Comparison of ENCODE assay signal across 9 cellular contexts in genomic region chr14:25049559-25050493, GRCh38. TPM values are rescaled to one million over a fixed set of nuclear protein-coding genes. Genes with fewer than 3 reads are reported as not detected.
DNase-seq lines count a peak whose midpoint lies in the region; ATAC-seq, FAIRE-seq and TF ChIP-seq lines count a peak whose summit lies in the region.
"Had no signal": no experiment of that assay in that cellular context is flagged by ENCODE, and none has a peak within 500 bp of the region (broad histone marks: within the 10 kb centered on the region; RNA-seq: fewer than 3 reads in every experiment).

TSS of gene STXBP6 (minus strand) at chr14:25050147. CDS start at chr14:24974818, 75,329 bp downstream.

- H3K36me3 ChIP-seq in PC-9 (ENCODE audit: low read depth) (no peaks in the 10 kb centered on the region), keratinocyte (ENCODE audit: control insufficient read depth in 2 of 2, extremely low read depth in 1 of 2, insufficient read depth in 2 of 2, low read length in 2 of 2) (no peaks in the 10 kb centered on the region)

- no peak for TF ChIP-seq CTCF in PC-9 (conservative IDR thresholded peaks at IDR 0.05)
- TF ChIP-seq CTCF in choroid plexus epithelial cell (conservative IDR thresholded peaks at IDR 0.05; ENCODE audit: low read depth, low read length): no peak
- no peak for TF ChIP-seq CTCF in keratinocyte (optimal IDR thresholded peaks at IDR 0.05 in 1 of 3, IDR thresholded peaks at IDR 0.05 in 1 of 3, conservative IDR thresholded peaks at IDR 0.05 in 1 of 3; ENCODE audit: extremely low read depth in 1 of 3, insufficient read depth in 2 of 3, low read length in 3 of 3)

- no TSS peak for BruUV-seq in PC-9 (replicated peaks; lab: Mats Ljungman, UMichigan)

- H4K20me1 ChIP-seq in PC-9 (ENCODE audit: insufficient read depth) (no peaks in the 10 kb centered on the region), keratinocyte (ENCODE audit: control insufficient read depth, extremely low read depth, insufficient read depth, low read length) (no peaks in the 10 kb centered on the region)

- H3K27ac ChIP-seq in PC-9 (no peak within 1 kb of the TSS), keratinocyte (ENCODE audit: control insufficient read depth, insufficient read depth, low read length) (no peak within 1 kb of the TSS), skin epidermis (peak within 1 kb of the TSS in 13 of 21 experiments; percentile 5 to 78 (median 35))

- POLR2A ChIA-PET in PC-9 (lab: Charles Lee; ENCODE audit: unreplicated experiment): interaction anchor here (0.6 kb wide), 1 partner anchor 84 kb away, joined by 4 read pairs; no protein-coding TSS in a partner anchor

- H3K4me2 ChIP-seq in PC-9 (peak within 1 kb of the TSS; percentile 68), keratinocyte (ENCODE audit: control insufficient read depth, extremely low read depth, insufficient read depth, low read depth, low read length) (peak within 1 kb of the TSS; percentile 93)

- intact Hi-C loops in PC-9 (cut with micrococcal nuclease; ENCODE audit: unreplicated experiment): loop anchor here (2.0 to 5.0 kb wide), 3 partner anchors 42 to 243 kb away; no protein-coding TSS in a partner anchor

- H3K9me3 ChIP-seq in PC-9 (ENCODE audit: insufficient read depth, low read depth): no peaks in the 10 kb centered on the region
- no peaks in the 10 kb centered on the region for H3K9me3 ChIP-seq in keratinocyte (ENCODE audit: control insufficient read depth, low read depth, low read length)

- CTCF ChIA-PET in PC-9 (lab: Charles Lee): interaction anchor here (0.6 kb wide), 1 partner anchor 658 kb away, joined by 9 read pairs; no protein-coding TSS in a partner anchor

- H3K4me1 ChIP-seq in PC-9 (replicated peaks; ENCODE audit: insufficient read depth) (no peaks in the 10 kb centered on the region), keratinocyte (ENCODE audit: control insufficient read depth, extremely low read depth, insufficient read depth, low read length) (peaks cover 24% of the 10 kb centered on the region)

- peak; percentile 16 to 37 for DNase-seq in SHP77 (lab: John Stamatoyannopoulos, UW)
- no peak for DNase-seq in SHP77 treated with DMSO at 0.1 percent for 48 hours (lab: John Stamatoyannopoulos, UW)
- peak in 1 of 2 experiments; percentile 66 for DNase-seq in PC-9
- DNase-seq in choroid plexus epithelial cell (ENCODE audit: low read depth): peak; percentile 56
- DNase-seq in keratinocyte (ENCODE audit: low read depth, low spot score): no peak
- no peak for DNase-seq in effector CD8-positive, alpha-beta T cell (lab: John Stamatoyannopoulos, UW)

- no peaks in the 10 kb centered on the region for H3K9me1 ChIP-seq in keratinocyte (ENCODE audit: control insufficient read depth, extremely low read depth, insufficient read depth, low read length)

- peak within 1 kb of the TSS; percentile 46 for H3K9ac ChIP-seq in keratinocyte (ENCODE audit: control insufficient read depth, extremely low read depth, insufficient read depth, low read length)

- H3F3A ChIP-seq in PC-9 (ENCODE audit: insufficient read depth, low read depth): no peaks in the 10 kb centered on the region

- H3K27me3 ChIP-seq in PC-9 (ENCODE audit: insufficient read depth, low read depth) (peaks cover 33% of the 10 kb centered on the region), keratinocyte (ENCODE audit: control insufficient read depth, extremely low read depth, insufficient read depth, low read length) (peaks cover 23% of the 10 kb centered on the region)

- no peaks in the 10 kb centered on the region for H3K79me2 ChIP-seq in PC-9 (ENCODE audit: low read depth)
- H3K79me2 ChIP-seq in keratinocyte (ENCODE audit: control insufficient read depth, insufficient read depth, low read length): no peaks in the 10 kb centered on the region

- H3K9me2 ChIP-seq in PC-9 (ENCODE audit: insufficient read depth): no peaks in the 10 kb centered on the region

- ATAC-seq in HG03039 (IDR thresholded peaks at IDR 0.05; ENCODE audit: unreplicated experiment): peak; percentile 66

- no peak for FAIRE-seq in keratinocyte (lab: Jason Lieb, UNC)
- FAIRE-seq: G401.6 had no signal

- H2AFZ ChIP-seq in PC-9 (peak within 1 kb of the TSS; percentile 60; the same call in 1 of the 2 replicates), keratinocyte (ENCODE audit: control insufficient read depth, low read length) (peak within 1 kb of the TSS; percentile 59)

- peak within 1 kb of the TSS; percentile 52 for H3K4me3 ChIP-seq in PC-9
- H3K4me3 ChIP-seq in choroid plexus epithelial cell (ENCODE audit: low read depth, low read length): peak within 1 kb of the TSS; percentile 60
- peak within 1 kb of the TSS; percentile 38 to 70 (median 65) for H3K4me3 ChIP-seq in keratinocyte (ENCODE audit: control insufficient read depth in 2 of 3, extremely low read depth in 1 of 3, insufficient read depth in 2 of 3, low read depth in 1 of 3, low read length in 3 of 3)
- peak within 1 kb of the TSS; percentile 25 to 56 (median 43) for H3K4me3 ChIP-seq in skin epidermis

- dilution Hi-C loops in keratinocyte (cut with MboI; ENCODE audit: extremely low pct_ligation_motif_present, low sequenced_read_pairs): no loop called here

RNA-seq across cellular contexts. Expression of gene STXBP6, which starts in this region (rescaled TPM):
- 10.0 and 12.3 TPM in 2 replicates for total RNA-seq in PC-9 (2021)
- 0.63 to 1.4 TPM (median 0.94 TPM) in 3 replicates for polyA plus RNA-seq in keratinocyte
- 3.9 TPM for polyA plus RNA-seq in keratinocyte (2011; ENCODE audit: low read depth)
- 0.77 and 1.1 TPM in 2 replicates for polyA plus RNA-seq in keratinocyte (2011; cell fraction: cytosol; rRNA removed)
- polyA plus RNA-seq in keratinocyte (2011; cell fraction: nucleus; rRNA removed): 0.16 and 0.60 TPM in 2 replicates
- 0.71 and 6.2 TPM in 2 replicates for polyA plus RNA-seq in keratinocyte (2012; ENCODE audit: low replicate concordance)
- 0.83 to 0.92 TPM in 2 of 3 replicates, not detected in the other for polyA minus RNA-seq in keratinocyte
- polyA minus RNA-seq in keratinocyte (2011; cell fraction: cytosol; rRNA and poly(A)+ RNA removed): not detected
- 0.11 and 1.2 TPM in 2 replicates for polyA minus RNA-seq in keratinocyte (2011; cell fraction: nucleus; rRNA and poly(A)+ RNA removed)

Comparison
In these comparisons a context has a peak if more than half of its experiments do, and no peak if none do; other contexts are left out.
1. DNase-seq: peak in SHP77 (2 of 2) and choroid plexus epithelial cell (single experiment); none in SHP77 treated with DMSO at 0.1 percent for 48 hours (single experiment), keratinocyte (single experiment) and effector CD8-positive, alpha-beta T cell (single experiment).
2. H3K27ac ChIP-seq: peak in skin epidermis (13 of 21); none in PC-9 (single experiment) and keratinocyte (single experiment).
3. Peak in every context shown above with its lines, with median percentiles within 50 percentile points of each other: H3K4me3 ChIP-seq.